Comparison of ENCODE assay signal across 9 cellular contexts in genomic region chr3:31960793-31961431, GRCh38. TPM values are rescaled to one million over a fixed set of nuclear protein-coding genes. Genes with fewer than 3 reads are reported as not detected.
DNase-seq lines count a peak whose midpoint lies in the region; ATAC-seq and TF ChIP-seq lines count a peak whose summit lies in the region.
"Had no signal": no experiment of that assay in that cellular context is flagged by ENCODE, and none has a peak within 500 bp of the region (broad histone marks: within the 10 kb centered on the region; RNA-seq: fewer than 3 reads in every experiment).

No MANE protein-coding gene starts in this region.

- POLR2A ChIA-PET in naive thymus-derived CD4-positive, alpha-beta T cell (lab: Charles Lee): no interaction called here

- no peak for TF ChIP-seq POLR2A in testis (IDR thresholded peaks at IDR 0.05)

- peaks cover 0 to 4% (median 2%) of the 10 kb centered on the region in 11 donors for H3K9me3 Mint-ChIP-seq in naive thymus-derived CD4-positive, alpha-beta T cell
- H3K9me3 Mint-ChIP-seq in activated T-helper 2 cell treated with anti-CD3 and anti-CD28 coated beads, Interferon-gamma antibody, Interleukin-2, Interleukin-4, amounts not matched to agents 10 μg/mL and 5 μg/mL and 100 μg/mL, durations not matched to agents 14 hours and 24 hours and 36 hours: peaks cover 2% of the 10 kb centered on the region

- H3K27ac ChIP-seq in ascending aorta: peak overlapping the region; percentile 70 to 89
- no peak overlapping the region for H3K27ac ChIP-seq in naive thymus-derived CD4-positive, alpha-beta T cell (ENCODE audit: low read depth, low read length)
- H3K27ac ChIP-seq in testis: no peak overlapping the region

- intact Hi-C loops in ascending aorta (cut with DNase I): loop anchor here (5.0 kb wide), 2 partner anchors 429 to 1039 kb away; partner anchors contain the start of gene STT3B
- intact Hi-C loops in mucosa of descending colon (cut with DNase I, micrococcal nuclease): no loop called here
- intact Hi-C loops in naive thymus-derived CD4-positive, alpha-beta T cell (cut with micrococcal nuclease): loop anchor here in 1 of 2 donors (5.0 kb wide), 1 partner anchor 44 kb away; no protein-coding TSS in a partner anchor
- intact Hi-C loops in testis (cut with DNase I; ENCODE audit: low total_unique reads): no loop called here
- intact Hi-C loops in activated T-helper 2 cell treated with anti-CD3 and anti-CD28 coated beads, Interferon-gamma antibody, Interleukin-2, Interleukin-4, amounts not matched to agents 10 μg/mL and 5 μg/mL and 100 μg/mL, durations not matched to agents 14 hours and 24 hours and 36 hours (cut with micrococcal nuclease): no loop called here

- H3K4me3 ChIP-seq in ascending aorta (peak overlapping the region in 1 of 2 donors; percentile 42), mucosa of descending colon (no peak overlapping the region), testis (no peak overlapping the region)
- H3K4me3 ChIP-seq in naive thymus-derived CD4-positive, alpha-beta T cell (ENCODE audit: low read length): no peak overlapping the region

- H3K4me1 Mint-ChIP-seq in naive thymus-derived CD4-positive, alpha-beta T cell: peaks cover 5 to 23% (median 11%) of the 10 kb centered on the region in 7 donors
- H3K4me1 Mint-ChIP-seq in activated T-helper 2 cell treated with anti-CD3 and anti-CD28 coated beads, Interferon-gamma antibody, Interleukin-2, Interleukin-4, amounts not matched to agents 10 μg/mL and 5 μg/mL and 100 μg/mL, durations not matched to agents 14 hours and 24 hours and 36 hours (ENCODE audit: low read depth): peaks cover 16% of the 10 kb centered on the region

- CTCF ChIA-PET in naive thymus-derived CD4-positive, alpha-beta T cell (lab: Charles Lee): no interaction called here

- 62 to 77% methylated on average over 4 of the region's 4 CpGs for WGBS in testis, 2 donors

- H3K36me3 Mint-ChIP-seq in naive thymus-derived CD4-positive, alpha-beta T cell: peaks cover 0 to 3% (median 0%) of the 10 kb centered on the region in 5 donors
- no peaks in the 10 kb centered on the region for H3K36me3 Mint-ChIP-seq in activated T-helper 2 cell treated with anti-CD3 and anti-CD28 coated beads, Interferon-gamma antibody, Interleukin-2, Interleukin-4, amounts not matched to agents 10 μg/mL and 5 μg/mL and 100 μg/mL, durations not matched to agents 14 hours and 24 hours and 36 hours (ENCODE audit: low read depth)

- H3K4me1 ChIP-seq in ascending aorta (peaks cover 6 to 19% of the 10 kb centered on the region in 2 donors), mucosa of descending colon (ENCODE audit: low read depth) (no peaks in the 10 kb centered on the region), testis (peaks cover 28% of the 10 kb centered on the region)
- peaks cover 0 to 3% of the 10 kb centered on the region in 2 donors for H3K4me1 ChIP-seq in naive thymus-derived CD4-positive, alpha-beta T cell (ENCODE audit: control insufficient read depth in 2 of 2, insufficient read depth in 2 of 2, low read length in 2 of 2)

- H3K27ac Mint-ChIP-seq in naive thymus-derived CD4-positive, alpha-beta T cell: no peak overlapping the region
- H3K27ac Mint-ChIP-seq in activated T-helper 2 cell treated with anti-CD3 and anti-CD28 coated beads, Interferon-gamma antibody, Interleukin-2, Interleukin-4, amounts not matched to agents 10 μg/mL and 5 μg/mL and 100 μg/mL, durations not matched to agents 14 hours and 24 hours and 36 hours: no peak overlapping the region

- H3K4me3 Mint-ChIP-seq in naive thymus-derived CD4-positive, alpha-beta T cell: no peak overlapping the region
- no peak overlapping the region for H3K4me3 Mint-ChIP-seq in activated T-helper 2 cell treated with anti-CD3 and anti-CD28 coated beads, Interferon-gamma antibody, Interleukin-2, Interleukin-4, amounts not matched to agents 10 μg/mL and 5 μg/mL and 100 μg/mL, durations not matched to agents 14 hours and 24 hours and 36 hours (ENCODE audit: low read depth)

- ATAC-seq in HG02943 (IDR thresholded peaks at IDR 0.05; ENCODE audit: low read depth, unreplicated experiment) (peak; percentile 67), mucosa of descending colon (peak; percentile 25)
- no peak for ATAC-seq in naive thymus-derived CD4-positive, alpha-beta T cell

- no peaks in the 10 kb centered on the region for H3K36me3 ChIP-seq in ascending aorta
- no peaks in the 10 kb centered on the region for H3K36me3 ChIP-seq in mucosa of descending colon (ENCODE audit: low read depth)
- H3K36me3 ChIP-seq in naive thymus-derived CD4-positive, alpha-beta T cell (ENCODE audit: control insufficient read depth in 2 of 3, insufficient read depth in 3 of 3, low read length in 3 of 3): no peaks in the 10 kb centered on the region
- H3K36me3 ChIP-seq in testis (ENCODE audit: low read depth, missing control alignments): no peaks in the 10 kb centered on the region

- no peaks in the 10 kb centered on the region for H3K27me3 ChIP-seq in ascending aorta
- H3K27me3 ChIP-seq in naive thymus-derived CD4-positive, alpha-beta T cell (ENCODE audit: control insufficient read depth in 2 of 2, insufficient read depth in 2 of 2, low read length in 2 of 2): no peaks in the 10 kb centered on the region
- no peaks in the 10 kb centered on the region for H3K27me3 ChIP-seq in testis

- H3K9me3 ChIP-seq in ascending aorta (peaks cover 0 to under 1% of the 10 kb centered on the region in 2 donors), mucosa of descending colon (peaks cover 1% of the 10 kb centered on the region), testis (no peaks in the 10 kb centered on the region)
- no peaks in the 10 kb centered on the region for H3K9me3 ChIP-seq in naive thymus-derived CD4-positive, alpha-beta T cell (ENCODE audit: control insufficient read depth in 2 of 3, low read length in 3 of 3)

- DNase-seq in ELR (ENCODE audit: low read depth) (peak; percentile 64), ascending aorta (ENCODE audit: low spot score in 2 of 2) (no peak), mucosa of descending colon (no peak), testis (no peak), inferior parietal cortex (ENCODE audit: extremely low spot score) (no peak)
- DNase-seq in naive thymus-derived CD4-positive, alpha-beta T cell: no peak
- DNase-seq in activated T-helper 2 cell treated with anti-CD3 and anti-CD28 coated beads, Interferon-gamma antibody, Interleukin-2, Interleukin-4, amounts not matched to agents 10 μg/mL and 5 μg/mL and 100 μg/mL, durations not matched to agents 14 hours and 24 hours and 36 hours (ENCODE audit: low spot score): no peak
- DNase-seq: activated CD4-positive, alpha-beta T cell treated with anti-CD3 and anti-CD28 coated beads, Interleukin-2, amount 50 U/mL, for 4 hours had no signal

- H3K27me3 Mint-ChIP-seq in naive thymus-derived CD4-positive, alpha-beta T cell: peaks cover 0 to 9% (median 0%) of the 10 kb centered on the region in 5 donors
- H3K27me3 Mint-ChIP-seq in activated T-helper 2 cell treated with anti-CD3 and anti-CD28 coated beads, Interferon-gamma antibody, Interleukin-2, Interleukin-4, amounts not matched to agents 10 μg/mL and 5 μg/mL and 100 μg/mL, durations not matched to agents 14 hours and 24 hours and 36 hours (ENCODE audit: low read depth): peaks cover 5% of the 10 kb centered on the region

- TF ChIP-seq CTCF in ascending aorta (IDR thresholded peaks at IDR 0.05) (no peak), mucosa of descending colon (IDR thresholded peaks at IDR 0.05) (no peak), testis (IDR thresholded peaks at IDR 0.05) (no peak)

RNA-seq across cellular contexts. Expression of gene OSBPL10, which starts 20.1 kb away (rescaled TPM):
- total RNA-seq in ascending aorta: 169 TPM
- 10 to 100 TPM; 15.7 to 23.9 (median 16.6) TPM for total RNA-seq in mucosa of descending colon
- total RNA-seq in naive thymus-derived CD4-positive, alpha-beta T cell: 1 to 10 TPM in 3 of 5 experiments, under 1 TPM in 2; 0.30 to 6.8 (median 1.5) TPM
- under 1 TPM; 0.15 TPM for polyA plus RNA-seq in naive thymus-derived CD4-positive, alpha-beta T cell
- total RNA-seq in testis: 100 to 1,000 TPM; 160 to 175 TPM
- polyA plus RNA-seq in testis (ENCODE audit: insufficient read depth, low read depth, low replicate concordance): 113 TPM
- total RNA-seq in activated T-helper 2 cell treated with anti-CD3 and anti-CD28 coated beads, Interferon-gamma antibody, Interleukin-2, Interleukin-4, amounts not matched to agents 10 μg/mL and 5 μg/mL and 100 μg/mL, durations not matched to agents 14 hours and 24 hours and 36 hours: 42.5 and 47.6 TPM in 2 replicates

RNA-seq across cellular contexts. Expression of gene ZNF860, which starts 20.6 kb away (rescaled TPM):
- total RNA-seq in ascending aorta: 0.43 TPM
- 1 to 10 TPM in 1 of 3 donors, under 1 TPM in 2; 0.63 to 1.0 (median 0.70) TPM for total RNA-seq in mucosa of descending colon
- under 1 TPM in 3 of 5 experiments, not detected in 2; 0.11 to 0.32 (median 0.15) TPM for total RNA-seq in naive thymus-derived CD4-positive, alpha-beta T cell
- polyA plus RNA-seq in naive thymus-derived CD4-positive, alpha-beta T cell: not detected
- total RNA-seq in testis: 1 to 10 TPM; 4.0 to 6.2 TPM
- 1.5 TPM for polyA plus RNA-seq in testis (ENCODE audit: insufficient read depth, low read depth, low replicate concordance)
- total RNA-seq in activated T-helper 2 cell treated with anti-CD3 and anti-CD28 coated beads, Interferon-gamma antibody, Interleukin-2, Interleukin-4, amounts not matched to agents 10 μg/mL and 5 μg/mL and 100 μg/mL, durations not matched to agents 14 hours and 24 hours and 36 hours: 1.8 and 2.0 TPM in 2 replicates

Comparison
In these comparisons a context has a peak if more than half of its experiments do, and no peak if none do; other contexts are left out.
1. H3K27ac ChIP-seq: peak in ascending aorta (2 of 2); none in naive thymus-derived CD4-positive, alpha-beta T cell (single experiment) and testis (0 of 2).